Comparison of ENCODE assay signal across 10 cellular contexts in genomic region chr1:206066479-206067171, GRCh38. TPM values are rescaled to one million over a fixed set of nuclear protein-coding genes. Genes with fewer than 3 reads are reported as not detected.
DNase-seq lines count a peak whose midpoint lies in the region; ATAC-seq, FAIRE-seq and TF ChIP-seq lines count a peak whose summit lies in the region.
"Had no signal": no experiment of that assay in that cellular context is flagged by ENCODE, and none has a peak within 500 bp of the region (broad histone marks: within the 10 kb centered on the region; RNA-seq: fewer than 3 reads in every experiment).

No MANE protein-coding gene starts in this region.

- H3K36me3 ChIP-seq in K562 (ENCODE audit: control insufficient read depth, insufficient read depth, low read length) = no peaks in the 10 kb centered on the region

- WGBS in K562 (ENCODE audit: insufficient coverage, low coverage, missing lambda C conversion rate) = 0% methylated on average over 6 of the region's 6 CpGs

- no peak overlapping the region for H3K4me3 ChIP-seq in K562

- ATAC-seq in GM18498 (IDR thresholded peaks at IDR 0.05; ENCODE audit: unreplicated experiment) = peak; percentile 91
- peak; percentile 91 for ATAC-seq in GM19463 (IDR thresholded peaks at IDR 0.05; ENCODE audit: unreplicated experiment)
- peak; percentile 90 for ATAC-seq in HG03280 (IDR thresholded peaks at IDR 0.05; ENCODE audit: unreplicated experiment)
- ATAC-seq in K562 = peak; percentile 90

- TF ChIP-seq RAD21 in K562 (CRISPR knock-in tag; conservative IDR thresholded peaks at IDR 0.05 in 1 of 2, IDR thresholded peaks at IDR 0.05 in 1 of 2) = no peak

- intact Hi-C loops in K562 (cut with micrococcal nuclease) = no loop called here

- in situ Hi-C loops in K562 (cut with MboI) (no loop called here), KBM-7 (cut with MboI; ENCODE audit: low pct_unique_long_range_greater_than_20kb, low sequenced_read_pairs) (no loop called here)

- no peak overlapping the region for H2AFZ ChIP-seq in K562 (ENCODE audit: low read depth, low read length)

- no peaks in the 10 kb centered on the region for H3K9me1 ChIP-seq in K562 (ENCODE audit: control insufficient read depth, insufficient read depth, low read length)

- H3K4me2 ChIP-seq in K562 (ENCODE audit: insufficient read depth, low read length) = no peak overlapping the region

- H3K27ac ChIP-seq in K562 (ENCODE audit: extremely low read depth, low read depth, low read length) = no peak overlapping the region

- CTCF ChIA-PET in K562 (lab: Yijun Ruan, JAX; ENCODE audit: low intra/inter-chr PET ratio) = no interaction called here

- POLR2A ChIA-PET in K562 (lab: Yijun Ruan, JAX) = no interaction called here

- no peak for TF ChIP-seq CTCF in K562 (IDR thresholded peaks at IDR 0.05 in 2 of 3, conservative IDR thresholded peaks at IDR 0.05 in 1 of 3; ENCODE audit: insufficient read depth in 2 of 3, low read depth in 1 of 3, low read length in 3 of 3)

- peak; percentile 87 for TF ChIP-seq EP300 in K562 (IDR thresholded peaks at IDR 0.05; ENCODE audit: low read length)

- H3K9me3 ChIP-seq in K562 (replicated peaks; ENCODE audit: control insufficient read depth, insufficient read depth, low read depth, low read length) = 0 out of 2 replicates have a peak, but pooled peaks cover 3% of the 10 kb centered on the region

- FAIRE-seq in K562 (lab: Jason Lieb, UNC) = peak; percentile 65

- H3K79me2 ChIP-seq in K562 (ENCODE audit: control insufficient read depth, insufficient read depth, low read length) = no peaks in the 10 kb centered on the region

- no TSS peak for BruUV-seq in K562 (replicated peaks; lab: Mats Ljungman, UMichigan)

- DNase-seq in K562 (ENCODE audit: extremely low read depth in 1 of 4, low spot score in 3 of 4) (peak; percentile 32 to 75 (median 49)), NK-92 (lab: John Stamatoyannopoulos, UW; ENCODE audit: unreplicated experiment) (no peak), NCI-H526 (lab: John Stamatoyannopoulos, UW) (no peak), KBM-7 (no peak), DMS53 (lab: John Stamatoyannopoulos, UW) (no peak)
- DNase-seq: NCI-H510A treated with DMSO at 0.1 percent for 48 hours had no signal

- H4K20me1 ChIP-seq in K562 (replicated peaks; ENCODE audit: control insufficient read depth, insufficient read depth, low read length) = 0 out of 2 replicates have a peak, but pooled peaks cover 10% of the 10 kb centered on the region

- H3K4me1 ChIP-seq in K562 (replicated peaks in 1 of 2; ENCODE audit: control insufficient read depth in 2 of 2, insufficient read depth in 2 of 2, low read length in 2 of 2) = peaks cover 6 to 13% of the 10 kb centered on the region in 2 experiments; a peak in 4 of 5 replicates

- H3K27me3 ChIP-seq in K562 (ENCODE audit: control insufficient read depth in 2 of 2, insufficient read depth in 2 of 2, low read length in 2 of 2) = peaks cover 15 to 21% of the 10 kb centered on the region in 2 experiments; a peak in 4 of 5 replicates

- no peak overlapping the region for H3K9ac ChIP-seq in K562 (ENCODE audit: insufficient read depth in 1 of 2, low read depth in 2 of 2, low read length in 2 of 2)

- no peak for TF ChIP-seq POLR2A in K562 (conservative IDR thresholded peaks at IDR 0.05)

TF ChIP-seq in K562, 482 proteins besides CTCF, POLR2A, EP300 and RAD21 (continues in another document):
- TF ChIP-seq, protein P1, sequence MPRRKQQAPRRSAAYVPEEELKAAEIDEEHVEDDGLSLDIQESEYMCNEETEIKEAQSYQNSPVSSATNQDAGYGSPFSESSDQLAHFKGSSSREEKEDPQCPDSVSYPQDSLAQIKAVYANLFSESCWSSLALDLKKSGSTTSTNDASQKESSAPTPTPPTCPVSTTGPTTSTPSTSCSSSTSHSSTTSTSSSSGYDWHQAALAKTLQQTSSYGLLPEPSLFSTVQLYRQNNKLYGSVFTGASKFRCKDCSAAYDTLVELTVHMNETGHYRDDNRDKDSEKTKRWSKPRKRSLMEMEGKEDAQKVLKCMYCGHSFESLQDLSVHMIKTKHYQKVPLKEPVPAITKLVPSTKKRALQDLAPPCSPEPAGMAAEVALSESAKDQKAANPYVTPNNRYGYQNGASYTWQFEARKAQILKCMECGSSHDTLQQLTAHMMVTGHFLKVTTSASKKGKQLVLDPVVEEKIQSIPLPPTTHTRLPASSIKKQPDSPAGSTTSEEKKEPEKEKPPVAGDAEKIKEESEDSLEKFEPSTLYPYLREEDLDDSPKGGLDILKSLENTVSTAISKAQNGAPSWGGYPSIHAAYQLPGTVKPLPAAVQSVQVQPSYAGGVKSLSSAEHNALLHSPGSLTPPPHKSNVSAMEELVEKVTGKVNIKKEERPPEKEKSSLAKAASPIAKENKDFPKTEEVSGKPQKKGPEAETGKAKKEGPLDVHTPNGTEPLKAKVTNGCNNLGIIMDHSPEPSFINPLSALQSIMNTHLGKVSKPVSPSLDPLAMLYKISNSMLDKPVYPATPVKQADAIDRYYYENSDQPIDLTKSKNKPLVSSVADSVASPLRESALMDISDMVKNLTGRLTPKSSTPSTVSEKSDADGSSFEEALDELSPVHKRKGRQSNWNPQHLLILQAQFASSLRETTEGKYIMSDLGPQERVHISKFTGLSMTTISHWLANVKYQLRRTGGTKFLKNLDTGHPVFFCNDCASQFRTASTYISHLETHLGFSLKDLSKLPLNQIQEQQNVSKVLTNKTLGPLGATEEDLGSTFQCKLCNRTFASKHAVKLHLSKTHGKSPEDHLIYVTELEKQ (CRISPR knock-in tag; IDR thresholded peaks at IDR 0.05) = no peak

RNA-seq across cellular contexts. Expression of gene RHEX, which starts 13.7 kb away (rescaled TPM):
- not detected in 2 replicates for total RNA-seq in K562 (2011; cell fraction: chromatin; rRNA removed; ENCODE audit: low replicate concordance)
- not detected in 2 replicates for total RNA-seq in K562 (2011; cell fraction: nucleolus; rRNA removed)
- total RNA-seq in K562 (2011; cell fraction: nucleoplasm; rRNA removed) = not detected in 2 replicates
- not detected in 2 replicates for total RNA-seq in K562 (2014; rRNA removed)
- not detected in 2 replicates for total RNA-seq in K562 (2014; rRNA removed; fragmentation: Illumina TruSeq; extraction: Trizol)
- total RNA-seq in K562 (2015; rRNA removed; fragmentation: Illumina TruSeq; extraction: Trizol) = not detected in 2 replicates
- not detected in 2 replicates for total RNA-seq in K562 (2021)
- polyA plus RNA-seq in K562 (2011; rRNA removed) = not detected in 2 replicates
- not detected in 2 replicates for polyA plus RNA-seq in K562 (2011; cell fraction: cytosol; rRNA removed)
- not detected in 2 replicates for polyA plus RNA-seq in K562 (2011; cell fraction: nucleus; rRNA removed)
- polyA plus RNA-seq in K562 (2012) = not detected in 2 replicates
- polyA plus RNA-seq in K562 (2014; fragmentation: Illumina TruSeq; extraction: Trizol) = not detected in 2 replicates
- polyA plus RNA-seq in K562 (2014; fragmentation: Nextera tagmentation; extraction: Ambion mirVana) = not detected
- polyA plus RNA-seq in K562 (2014; rRNA removed) = not detected in 2 replicates
- not detected in 2 replicates for polyA minus RNA-seq in K562 (2011; rRNA and poly(A)+ RNA removed)
- polyA minus RNA-seq in K562 (2011; cell fraction: cytosol; rRNA and poly(A)+ RNA removed) = not detected in 2 replicates
- not detected in 2 replicates for polyA minus RNA-seq in K562 (2011; cell fraction: nucleus; rRNA and poly(A)+ RNA removed)

RNA-seq across cellular contexts. Expression of gene CTSE, which starts 42.9 kb away (rescaled TPM):
- total RNA-seq in K562 (2011; cell fraction: chromatin; rRNA removed; ENCODE audit: low replicate concordance) = 0.16 TPM in 1 of 2 replicates, not detected in the other
- not detected in 2 replicates for total RNA-seq in K562 (2011; cell fraction: nucleolus; rRNA removed)
- not detected in 2 replicates for total RNA-seq in K562 (2011; cell fraction: nucleoplasm; rRNA removed)
- not detected in 2 replicates for total RNA-seq in K562 (2014; rRNA removed)
- 0.06 TPM in 1 of 2 replicates, not detected in the other for total RNA-seq in K562 (2014; rRNA removed; fragmentation: Illumina TruSeq; extraction: Trizol)
- total RNA-seq in K562 (2015; rRNA removed; fragmentation: Illumina TruSeq; extraction: Trizol) = 0.08 TPM in 1 of 2 replicates, not detected in the other
- 0.18 and 0.20 TPM in 2 replicates for total RNA-seq in K562 (2021)
- 0.06 TPM in 1 of 2 replicates, not detected in the other for polyA plus RNA-seq in K562 (2011; rRNA removed)
- 0.06 TPM in 1 of 2 replicates, not detected in the other for polyA plus RNA-seq in K562 (2011; cell fraction: cytosol; rRNA removed)
- 0.11 TPM in 1 of 2 replicates, not detected in the other for polyA plus RNA-seq in K562 (2011; cell fraction: nucleus; rRNA removed)
- polyA plus RNA-seq in K562 (2012) = 0.05 and 0.12 TPM in 2 replicates
- polyA plus RNA-seq in K562 (2014; fragmentation: Illumina TruSeq; extraction: Trizol) = 0.09 TPM in 1 of 2 replicates, not detected in the other
- polyA plus RNA-seq in K562 (2014; fragmentation: Nextera tagmentation; extraction: Ambion mirVana) = under 1 TPM; 0.04 to 0.13 TPM
- polyA plus RNA-seq in K562 (2014; rRNA removed) = not detected in 2 replicates
- polyA minus RNA-seq in K562 (2011; rRNA and poly(A)+ RNA removed) = 0.25 TPM in 1 of 2 replicates, not detected in the other
- not detected in 2 replicates for polyA minus RNA-seq in K562 (2011; cell fraction: cytosol; rRNA and poly(A)+ RNA removed)
- polyA minus RNA-seq in K562 (2011; cell fraction: nucleus; rRNA and poly(A)+ RNA removed) = not detected in 2 replicates

RNA-seq across cellular contexts. Expression of gene AVPR1B, which starts 50.6 kb away (rescaled TPM):
- not detected in 2 replicates for total RNA-seq in K562 (2011; cell fraction: chromatin; rRNA removed; ENCODE audit: low replicate concordance)
- total RNA-seq in K562 (2011; cell fraction: nucleolus; rRNA removed) = not detected in 2 replicates
- total RNA-seq in K562 (2011; cell fraction: nucleoplasm; rRNA removed) = not detected in 2 replicates
- not detected in 2 replicates for total RNA-seq in K562 (2014; rRNA removed)
- total RNA-seq in K562 (2014; rRNA removed; fragmentation: Illumina TruSeq; extraction: Trizol) = not detected in 2 replicates
- total RNA-seq in K562 (2015; rRNA removed; fragmentation: Illumina TruSeq; extraction: Trizol) = not detected in 2 replicates
- total RNA-seq in K562 (2021) = not detected in 2 replicates
- polyA plus RNA-seq in K562 (2011; rRNA removed) = not detected in 2 replicates
- polyA plus RNA-seq in K562 (2011; cell fraction: cytosol; rRNA removed) = not detected in 2 replicates
- not detected in 2 replicates for polyA plus RNA-seq in K562 (2011; cell fraction: nucleus; rRNA removed)
- not detected in 2 replicates for polyA plus RNA-seq in K562 (2012)
- not detected in 2 replicates for polyA plus RNA-seq in K562 (2014; fragmentation: Illumina TruSeq; extraction: Trizol)
- polyA plus RNA-seq in K562 (2014; fragmentation: Nextera tagmentation; extraction: Ambion mirVana) = not detected
- not detected in 2 replicates for polyA plus RNA-seq in K562 (2014; rRNA removed)
- polyA minus RNA-seq in K562 (2011; rRNA and poly(A)+ RNA removed) = not detected in 2 replicates
- polyA minus RNA-seq in K562 (2011; cell fraction: cytosol; rRNA and poly(A)+ RNA removed) = not detected in 2 replicates
- polyA minus RNA-seq in K562 (2011; cell fraction: nucleus; rRNA and poly(A)+ RNA removed) = not detected in 2 replicates
- polyA plus RNA-seq: esophagus had no signal

Comparison
In these comparisons a context has a peak if more than half of its experiments do, and no peak if none do; other contexts are left out.
1. DNase-seq: peak in K562 (4 of 4); none in NK-92 (single experiment), NCI-H526 (0 of 2), KBM-7 (single experiment) and DMS53 (single experiment).
2. Peak in every context shown above with its lines, with median percentiles within 50 percentile points of each other: ATAC-seq.